1 cellular context compared by ENCODE assay signal in genomic region chr17:4535667-4536258, GRCh38.
TF ChIP-seq lines count a peak whose summit lies in the region.

No MANE protein-coding gene starts in this region.

TF ChIP-seq in GM23338, 12 proteins besides CTCF, POLR2A, EP300 and RAD21:
- no peak for TF ChIP-seq ZNF114 (CRISPR knock-in tag; IDR thresholded peaks at IDR 0.05)
- no peak for TF ChIP-seq EZH2phosphoT487 (IDR thresholded peaks at IDR 0.05; ENCODE audit: unreplicated experiment)
- TF ChIP-seq, protein P1, sequence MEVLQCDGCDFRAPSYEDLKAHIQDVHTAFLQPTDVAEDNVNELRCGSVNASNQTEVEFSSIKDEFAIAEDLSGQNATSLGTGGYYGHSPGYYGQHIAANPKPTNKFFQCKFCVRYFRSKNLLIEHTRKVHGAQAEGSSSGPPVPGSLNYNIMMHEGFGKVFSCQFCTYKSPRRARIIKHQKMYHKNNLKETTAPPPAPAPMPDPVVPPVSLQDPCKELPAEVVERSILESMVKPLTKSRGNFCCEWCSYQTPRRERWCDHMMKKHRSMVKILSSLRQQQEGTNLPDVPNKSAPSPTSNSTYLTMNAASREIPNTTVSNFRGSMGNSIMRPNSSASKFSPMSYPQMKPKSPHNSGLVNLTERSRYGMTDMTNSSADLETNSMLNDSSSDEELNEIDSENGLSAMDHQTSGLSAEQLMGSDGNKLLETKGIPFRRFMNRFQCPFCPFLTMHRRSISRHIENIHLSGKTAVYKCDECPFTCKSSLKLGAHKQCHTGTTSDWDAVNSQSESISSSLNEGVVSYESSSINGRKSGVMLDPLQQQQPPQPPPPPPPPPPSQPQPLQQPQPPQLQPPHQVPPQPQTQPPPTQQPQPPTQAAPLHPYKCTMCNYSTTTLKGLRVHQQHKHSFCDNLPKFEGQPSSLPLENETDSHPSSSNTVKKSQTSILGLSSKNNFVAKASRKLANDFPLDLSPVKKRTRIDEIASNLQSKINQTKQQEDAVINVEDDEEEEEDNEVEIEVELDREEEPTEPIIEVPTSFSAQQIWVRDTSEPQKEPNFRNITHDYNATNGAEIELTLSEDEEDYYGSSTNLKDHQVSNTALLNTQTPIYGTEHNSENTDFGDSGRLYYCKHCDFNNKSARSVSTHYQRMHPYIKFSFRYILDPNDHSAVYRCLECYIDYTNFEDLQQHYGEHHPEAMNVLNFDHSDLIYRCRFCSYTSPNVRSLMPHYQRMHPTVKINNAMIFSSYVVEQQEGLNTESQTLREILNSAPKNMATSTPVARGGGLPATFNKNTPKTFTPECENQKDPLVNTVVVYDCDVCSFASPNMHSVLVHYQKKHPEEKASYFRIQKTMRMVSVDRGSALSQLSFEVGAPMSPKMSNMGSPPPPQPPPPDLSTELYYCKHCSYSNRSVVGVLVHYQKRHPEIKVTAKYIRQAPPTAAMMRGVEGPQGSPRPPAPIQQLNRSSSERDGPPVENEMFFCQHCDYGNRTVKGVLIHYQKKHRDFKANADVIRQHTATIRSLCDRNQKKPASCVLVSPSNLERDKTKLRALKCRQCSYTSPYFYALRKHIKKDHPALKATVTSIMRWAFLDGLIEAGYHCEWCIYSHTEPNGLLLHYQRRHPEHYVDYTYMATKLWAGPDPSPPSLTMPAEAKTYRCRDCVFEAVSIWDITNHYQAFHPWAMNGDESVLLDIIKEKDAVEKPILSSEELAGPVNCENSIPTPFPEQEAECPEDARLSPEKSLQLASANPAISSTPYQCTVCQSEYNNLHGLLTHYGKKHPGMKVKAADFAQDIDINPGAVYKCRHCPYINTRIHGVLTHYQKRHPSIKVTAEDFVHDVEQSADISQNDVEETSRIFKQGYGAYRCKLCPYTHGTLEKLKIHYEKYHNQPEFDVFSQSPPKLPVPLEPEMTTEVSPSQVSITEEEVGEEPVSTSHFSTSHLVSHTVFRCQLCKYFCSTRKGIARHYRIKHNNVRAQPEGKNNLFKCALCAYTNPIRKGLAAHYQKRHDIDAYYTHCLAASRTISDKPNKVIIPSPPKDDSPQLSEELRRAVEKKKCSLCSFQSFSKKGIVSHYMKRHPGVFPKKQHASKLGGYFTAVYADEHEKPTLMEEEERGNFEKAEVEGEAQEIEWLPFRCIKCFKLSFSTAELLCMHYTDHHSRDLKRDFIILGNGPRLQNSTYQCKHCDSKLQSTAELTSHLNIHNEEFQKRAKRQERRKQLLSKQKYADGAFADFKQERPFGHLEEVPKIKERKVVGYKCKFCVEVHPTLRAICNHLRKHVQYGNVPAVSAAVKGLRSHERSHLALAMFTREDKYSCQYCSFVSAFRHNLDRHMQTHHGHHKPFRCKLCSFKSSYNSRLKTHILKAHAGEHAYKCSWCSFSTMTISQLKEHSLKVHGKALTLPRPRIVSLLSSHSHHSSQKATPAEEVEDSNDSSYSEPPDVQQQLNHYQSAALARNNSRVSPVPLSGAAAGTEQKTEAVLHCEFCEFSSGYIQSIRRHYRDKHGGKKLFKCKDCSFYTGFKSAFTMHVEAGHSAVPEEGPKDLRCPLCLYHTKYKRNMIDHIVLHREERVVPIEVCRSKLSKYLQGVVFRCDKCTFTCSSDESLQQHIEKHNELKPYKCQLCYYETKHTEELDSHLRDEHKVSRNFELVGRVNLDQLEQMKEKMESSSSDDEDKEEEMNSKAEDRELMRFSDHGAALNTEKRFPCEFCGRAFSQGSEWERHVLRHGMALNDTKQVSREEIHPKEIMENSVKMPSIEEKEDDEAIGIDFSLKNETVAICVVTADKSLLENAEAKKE (CRISPR knock-in tag; IDR thresholded peaks at IDR 0.05) = no peak
- no peak for TF ChIP-seq ZNF331 (CRISPR knock-in tag; IDR thresholded peaks at IDR 0.05; ENCODE audit: low read depth)
- TF ChIP-seq, protein P2, sequence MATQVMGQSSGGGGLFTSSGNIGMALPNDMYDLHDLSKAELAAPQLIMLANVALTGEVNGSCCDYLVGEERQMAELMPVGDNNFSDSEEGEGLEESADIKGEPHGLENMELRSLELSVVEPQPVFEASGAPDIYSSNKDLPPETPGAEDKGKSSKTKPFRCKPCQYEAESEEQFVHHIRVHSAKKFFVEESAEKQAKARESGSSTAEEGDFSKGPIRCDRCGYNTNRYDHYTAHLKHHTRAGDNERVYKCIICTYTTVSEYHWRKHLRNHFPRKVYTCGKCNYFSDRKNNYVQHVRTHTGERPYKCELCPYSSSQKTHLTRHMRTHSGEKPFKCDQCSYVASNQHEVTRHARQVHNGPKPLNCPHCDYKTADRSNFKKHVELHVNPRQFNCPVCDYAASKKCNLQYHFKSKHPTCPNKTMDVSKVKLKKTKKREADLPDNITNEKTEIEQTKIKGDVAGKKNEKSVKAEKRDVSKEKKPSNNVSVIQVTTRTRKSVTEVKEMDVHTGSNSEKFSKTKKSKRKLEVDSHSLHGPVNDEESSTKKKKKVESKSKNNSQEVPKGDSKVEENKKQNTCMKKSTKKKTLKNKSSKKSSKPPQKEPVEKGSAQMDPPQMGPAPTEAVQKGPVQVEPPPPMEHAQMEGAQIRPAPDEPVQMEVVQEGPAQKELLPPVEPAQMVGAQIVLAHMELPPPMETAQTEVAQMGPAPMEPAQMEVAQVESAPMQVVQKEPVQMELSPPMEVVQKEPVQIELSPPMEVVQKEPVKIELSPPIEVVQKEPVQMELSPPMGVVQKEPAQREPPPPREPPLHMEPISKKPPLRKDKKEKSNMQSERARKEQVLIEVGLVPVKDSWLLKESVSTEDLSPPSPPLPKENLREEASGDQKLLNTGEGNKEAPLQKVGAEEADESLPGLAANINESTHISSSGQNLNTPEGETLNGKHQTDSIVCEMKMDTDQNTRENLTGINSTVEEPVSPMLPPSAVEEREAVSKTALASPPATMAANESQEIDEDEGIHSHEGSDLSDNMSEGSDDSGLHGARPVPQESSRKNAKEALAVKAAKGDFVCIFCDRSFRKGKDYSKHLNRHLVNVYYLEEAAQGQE (IDR thresholded peaks at IDR 0.05; ENCODE audit: unreplicated experiment) = no peak
- TF ChIP-seq STAT1 (IDR thresholded peaks at IDR 0.05; ENCODE audit: unreplicated experiment) = no peak
- TF ChIP-seq ETS1 (IDR thresholded peaks at IDR 0.05) = no peak
- TF ChIP-seq JUNB (IDR thresholded peaks at IDR 0.05; ENCODE audit: unreplicated experiment) = no peak
- TF ChIP-seq POLR2AphosphoS5 (IDR thresholded peaks at IDR 0.05; ENCODE audit: low read depth) = no peak
- no peak for TF ChIP-seq NANOG (IDR thresholded peaks at IDR 0.05; ENCODE audit: borderline replicate concordance)
- no peak for TF ChIP-seq EZH2 (IDR thresholded peaks at IDR 0.05; ENCODE audit: low read depth, unreplicated experiment)
- no peak for TF ChIP-seq CREB1 (CRISPR knock-in tag; IDR thresholded peaks at IDR 0.05; ENCODE audit: low read depth)
TF ChIP-seq in GM23338: peak in this region for 0.
